27 cellular contexts compared by ENCODE assay signal in the genomic region with DNA sequence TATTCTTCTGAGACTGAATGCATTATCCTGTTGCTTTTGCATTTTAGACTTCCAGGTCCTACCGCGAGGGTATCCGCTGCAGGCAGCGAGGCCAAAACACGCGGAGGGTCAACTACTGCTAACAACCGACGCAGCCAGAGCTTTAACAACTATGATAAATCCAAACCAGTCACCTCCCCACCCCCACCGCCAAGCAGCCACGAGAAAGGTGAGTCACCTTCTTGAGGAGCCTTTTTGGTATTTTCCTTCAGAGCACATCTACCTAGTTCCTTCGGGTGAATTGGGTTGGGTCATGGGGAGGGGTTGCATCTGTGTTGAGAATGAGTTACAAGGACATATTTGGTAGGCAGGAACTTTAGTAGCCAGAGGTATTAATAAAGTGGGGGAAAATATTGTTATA.
A peak's percentile ranks its signal among the peaks of the same experiment; 100 is the strongest.
DNase-seq lines count a peak whose midpoint lies in the region; ATAC-seq and TF ChIP-seq lines count a peak whose summit lies in the region.
"Had no signal": no experiment of that assay in that cellular context is flagged by ENCODE, and none has a peak within 500 bp of the region (broad histone marks: within the 10 kb centered on the region; RNA-seq: fewer than 3 reads in every experiment).

No MANE protein-coding gene starts in this region.

- peaks cover 15% of the 10 kb centered on the region for H3K4me1 Mint-ChIP-seq in GM23338
- peaks cover 20% of the 10 kb centered on the region for H3K4me1 Mint-ChIP-seq in type B pancreatic cell (ENCODE audit: unreplicated experiment)
- no peaks in the 10 kb centered on the region for H3K4me1 Mint-ChIP-seq in activated naive CD8-positive, alpha-beta T cell treated with anti-CD3 and anti-CD28 coated beads for 36 hours
- H3K4me1 Mint-ChIP-seq: activated B cell treated with CpG ODN at 0.5 μM for 24 hours; memory B cell; naive thymus-derived CD4-positive, alpha-beta T cell; stimulated activated effector memory CD8-positive, alpha-beta T cell treated with anti-CD3 and anti-CD28 coated beads, Interleukin-12 subunit alpha, Interleukin-12 subunit beta, amount 100 ng/mL, for 72 hours had no signal

- no peak overlapping the region for H2AFZ ChIP-seq in GM23338

- no peak overlapping the region for H3K27ac ChIP-seq in GM23338 (ENCODE audit: low read depth)
- peak overlapping the region in 1 of 2 donors; percentile 5 for H3K27ac ChIP-seq in uterus
- H3K27ac ChIP-seq: colonic mucosa, ovary, thyroid gland had no signal

- H3K36me3 ChIP-seq in GM23338 (ENCODE audit: insufficient read depth), result peaks cover 11% of the 10 kb centered on the region
- no peaks in the 10 kb centered on the region for H3K36me3 ChIP-seq in uterus
- H3K36me3 ChIP-seq: colonic mucosa, HAP-1, ovary had no signal

- H3K9me3 Mint-ChIP-seq in GM23338 (no peaks in the 10 kb centered on the region; the same call in 2 of the 3 replicates), type B pancreatic cell (no peaks in the 10 kb centered on the region)
- no peaks in the 10 kb centered on the region for H3K9me3 Mint-ChIP-seq in activated naive CD8-positive, alpha-beta T cell treated with anti-CD3 and anti-CD28 coated beads for 36 hours
- H3K9me3 Mint-ChIP-seq: stimulated activated effector memory CD8-positive, alpha-beta T cell treated with anti-CD3 and anti-CD28 coated beads, Interleukin-12 subunit alpha, Interleukin-12 subunit beta, amount 100 ng/mL, for 72 hours had no signal

- no peak overlapping the region for H3K4me3 ChIP-seq in GM23338
- no peak overlapping the region for H3K4me3 ChIP-seq in epithelial cell of esophagus (ENCODE audit: low read length)
- no peak overlapping the region for H3K4me3 ChIP-seq in uterus
- H3K4me3 ChIP-seq: colonic mucosa, HAP-1, ovary, thyroid gland had no signal

- 0 out of 2 replicates have a peak, but pooled peaks cover 5% of the 10 kb centered on the region for H3K9me2 ChIP-seq in GM23338 (ENCODE audit: insufficient read depth)

- no peaks in the 10 kb centered on the region for H3K9me3 ChIP-seq in uterus
- H3K9me3 ChIP-seq: colonic mucosa, HAP-1, ovary, thyroid gland had no signal

- H3K36me3 Mint-ChIP-seq in GM23338 (ENCODE audit: low read depth) (peaks cover 57% of the 10 kb centered on the region), type B pancreatic cell (peaks cover 29% of the 10 kb centered on the region)
- no peaks in the 10 kb centered on the region for H3K36me3 Mint-ChIP-seq in activated naive CD8-positive, alpha-beta T cell treated with anti-CD3 and anti-CD28 coated beads for 36 hours
- H3K36me3 Mint-ChIP-seq: CD8-positive, alpha-beta T cell; memory B cell; stimulated activated effector memory CD8-positive, alpha-beta T cell treated with anti-CD3 and anti-CD28 coated beads, Interleukin-12 subunit alpha, Interleukin-12 subunit beta, amount 100 ng/mL, for 72 hours had no signal

- no peak overlapping the region for H3K4me2 ChIP-seq in GM23338

- H3K27ac Mint-ChIP-seq in GM23338 (peak overlapping the region; percentile 19; the same call in 1 of the 2 replicates), type B pancreatic cell (no peak overlapping the region)
- H3K27ac Mint-ChIP-seq in activated naive CD8-positive, alpha-beta T cell treated with anti-CD3 and anti-CD28 coated beads for 36 hours, result no peak overlapping the region
- H3K27ac Mint-ChIP-seq: activated B cell treated with CpG ODN at 0.5 μM for 24 hours; CD8-positive, alpha-beta T cell; memory B cell; naive thymus-derived CD4-positive, alpha-beta T cell; stimulated activated effector memory CD8-positive, alpha-beta T cell treated with anti-CD3 and anti-CD28 coated beads, Interleukin-12 subunit alpha, Interleukin-12 subunit beta, amount 100 ng/mL, for 72 hours had no signal

- H3K4me1 ChIP-seq in GM23338 (ENCODE audit: insufficient read depth) (peaks cover 12% of the 10 kb centered on the region), uterus (peaks cover 0 to 6% of the 10 kb centered on the region in 2 donors)
- H3K4me1 ChIP-seq: colonic mucosa, HAP-1 had no signal

- H3F3A ChIP-seq in GM23338 (replicated peaks; ENCODE audit: low read depth), result no peaks in the 10 kb centered on the region

- ATAC-seq in GM23338 (no peak), omental fat pad (ENCODE audit: low FRiP score) (peak; percentile 17)
- ATAC-seq: CD8-positive, alpha-beta T cell; naive thymus-derived CD4-positive, alpha-beta T cell; SK-N-SH treated with all-trans-retinoic acid at 6 μM for 48 hours; stimulated activated effector memory CD8-positive, alpha-beta T cell treated with anti-CD3 and anti-CD28 coated beads, Interleukin-12 subunit alpha, Interleukin-12 subunit beta, amount 100 ng/mL, for 72 hours had no signal

- intact Hi-C loops in uterus (cut with DNase I; ENCODE audit: low total_unique reads), result no loop called here

- DNase-seq in GM23338 (ENCODE audit: low spot score) (no peak), NCI-H226 (peak; percentile 52), epithelial cell of esophagus (ENCODE audit: low read depth) (peak; percentile 62), omental fat pad (ENCODE audit: low spot score) (no peak), type B pancreatic cell (ENCODE audit: extremely low spot score, unreplicated experiment) (no peak), NCI-H2227 treated with DMSO at 0.1 percent for 48 hours (lab: John Stamatoyannopoulos, UW) (no peak), uterus (no peak)
- no peak for DNase-seq in activated naive CD8-positive, alpha-beta T cell treated with anti-CD3 and anti-CD28 coated beads for 36 hours
- DNase-seq: activated B cell treated with CpG ODN at 0.5 μM for 24 hours; activated CD8-positive, alpha-beta memory T cell treated with anti-CD3 and anti-CD28 coated beads for 24 hours; activated naive CD4-positive, alpha-beta T cell treated with anti-CD3 and anti-CD28 coated beads, Interleukin-2, amount 50 U/mL, for 16 hours; activated T-cell treated with anti-CD3 and anti-CD28 coated beads, Interleukin-2, amount 50 U/mL, for 48 hours; CD8-positive, alpha-beta T cell; colonic mucosa; DMS53; hippocampal formation; naive thymus-derived CD4-positive, alpha-beta T cell; NCI-H1105; NCI-H2081 treated with DMSO at 0.1 percent for 48 hours; NCI-H510A; NK-92 treated with Interleukin-12 subunit alpha and Interleukin-12 subunit beta, amount 100 ng/mL, for 24 hours; ovary; thyroid gland had no signal

- TF ChIP-seq POLR2A in uterus (IDR thresholded peaks at IDR 0.05), result no peak

- peaks cover 8% of the 10 kb centered on the region for H3K27me3 Mint-ChIP-seq in GM23338 (ENCODE audit: insufficient read depth, low read depth, poor library complexity)
- no peaks in the 10 kb centered on the region for H3K27me3 Mint-ChIP-seq in type B pancreatic cell
- peaks cover 11% of the 10 kb centered on the region for H3K27me3 Mint-ChIP-seq in activated naive CD8-positive, alpha-beta T cell treated with anti-CD3 and anti-CD28 coated beads for 36 hours
- H3K27me3 Mint-ChIP-seq: activated B cell treated with CpG ODN at 0.5 μM for 24 hours, memory B cell had no signal

- TF ChIP-seq CTCF in GM23338 (conservative IDR thresholded peaks at IDR 0.05; ENCODE audit: low read depth in 2 of 2), result no peak
- TF ChIP-seq CTCF in epithelial cell of esophagus (IDR thresholded peaks at IDR 0.05; ENCODE audit: insufficient read depth, low read depth, low read length, missing control alignments), result no peak
- TF ChIP-seq CTCF in omental fat pad (IDR thresholded peaks at IDR 0.05), result no peak
- TF ChIP-seq CTCF in type B pancreatic cell (conservative IDR thresholded peaks at IDR 0.05), result no peak
- TF ChIP-seq CTCF in uterus (IDR thresholded peaks at IDR 0.05), result no peak

- H3K27me3 ChIP-seq in GM23338 (ENCODE audit: insufficient read depth) (no peaks in the 10 kb centered on the region), uterus (no peaks in the 10 kb centered on the region)
- H3K27me3 ChIP-seq: colonic mucosa, ovary, thyroid gland had no signal

- H4K20me1 ChIP-seq in GM23338 (replicated peaks; ENCODE audit: insufficient read depth), result no peaks in the 10 kb centered on the region; the same call in 1 of the 2 replicates

- H3K79me2 ChIP-seq in GM23338 (replicated peaks; ENCODE audit: insufficient read depth), result no peaks in the 10 kb centered on the region

- H3K4me3 Mint-ChIP-seq in GM23338 (no peak overlapping the region), type B pancreatic cell (no peak overlapping the region)
- no peak overlapping the region for H3K4me3 Mint-ChIP-seq in activated naive CD8-positive, alpha-beta T cell treated with anti-CD3 and anti-CD28 coated beads for 36 hours
- H3K4me3 Mint-ChIP-seq: activated B cell treated with CpG ODN at 0.5 μM for 24 hours; CD8-positive, alpha-beta T cell; memory B cell; naive thymus-derived CD4-positive, alpha-beta T cell; stimulated activated effector memory CD8-positive, alpha-beta T cell treated with anti-CD3 and anti-CD28 coated beads, Interleukin-12 subunit alpha, Interleukin-12 subunit beta, amount 100 ng/mL, for 72 hours had no signal

TF ChIP-seq in GM23338, 12 proteins besides CTCF, POLR2A, EP300 and RAD21 (continues in another document):
- TF ChIP-seq, protein P1, sequence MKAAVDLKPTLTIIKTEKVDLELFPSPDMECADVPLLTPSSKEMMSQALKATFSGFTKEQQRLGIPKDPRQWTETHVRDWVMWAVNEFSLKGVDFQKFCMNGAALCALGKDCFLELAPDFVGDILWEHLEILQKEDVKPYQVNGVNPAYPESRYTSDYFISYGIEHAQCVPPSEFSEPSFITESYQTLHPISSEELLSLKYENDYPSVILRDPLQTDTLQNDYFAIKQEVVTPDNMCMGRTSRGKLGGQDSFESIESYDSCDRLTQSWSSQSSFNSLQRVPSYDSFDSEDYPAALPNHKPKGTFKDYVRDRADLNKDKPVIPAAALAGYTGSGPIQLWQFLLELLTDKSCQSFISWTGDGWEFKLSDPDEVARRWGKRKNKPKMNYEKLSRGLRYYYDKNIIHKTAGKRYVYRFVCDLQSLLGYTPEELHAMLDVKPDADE (IDR thresholded peaks at IDR 0.05), result no peak
- no peak for TF ChIP-seq CREB1 (CRISPR knock-in tag; IDR thresholded peaks at IDR 0.05; ENCODE audit: low read depth)
- TF ChIP-seq NANOG (IDR thresholded peaks at IDR 0.05; ENCODE audit: borderline replicate concordance), result no peak
- TF ChIP-seq JUNB (IDR thresholded peaks at IDR 0.05; ENCODE audit: unreplicated experiment), result no peak
- TF ChIP-seq ZNF114 (CRISPR knock-in tag; IDR thresholded peaks at IDR 0.05), result no peak
- no peak for TF ChIP-seq ZNF331 (CRISPR knock-in tag; IDR thresholded peaks at IDR 0.05; ENCODE audit: low read depth)
- no peak for TF ChIP-seq EZH2phosphoT487 (IDR thresholded peaks at IDR 0.05; ENCODE audit: unreplicated experiment)
- TF ChIP-seq EZH2 (IDR thresholded peaks at IDR 0.05; ENCODE audit: low read depth, unreplicated experiment), result no peak

Comparison
In these comparisons a context has a peak if more than half of its experiments do, and no peak if none do; other contexts are left out.
1. DNase-seq: peak in NCI-H226 (single experiment) and epithelial cell of esophagus (single experiment); none in GM23338 (single experiment), omental fat pad (single experiment), type B pancreatic cell (single experiment), NCI-H2227 treated with DMSO at 0.1 percent for 48 hours (single experiment), uterus (0 of 2) and activated naive CD8-positive, alpha-beta T cell treated with anti-CD3 and anti-CD28 coated beads for 36 hours (single experiment).